21 cellular contexts compared by ENCODE assay signal in genomic region chr5:12162863-12163262, GRCh38.
DNase-seq lines count a peak whose midpoint lies in the region; ATAC-seq, FAIRE-seq and TF ChIP-seq lines count a peak whose summit lies in the region.
"Had no signal": no experiment of that assay in that cellular context is flagged by ENCODE, and none has a peak within 500 bp of the region (broad histone marks: within the 10 kb centered on the region; RNA-seq: fewer than 3 reads in every experiment).

No MANE protein-coding gene starts in this region.

- FAIRE-seq in A549 (lab: Jason Lieb, UNC) = no peak
- FAIRE-seq in H1 (lab: Jason Lieb, UNC) = no peak
- FAIRE-seq: A204.1, D721Med, G401.6, GM12891, GM19239 had no signal

- H3K27me3 Mint-ChIP-seq in natural killer cell treated with Interleukin-12 subunit alpha and Interleukin-12 subunit beta and Interleukin-15 and Interleukin-18, amount 100 ng/mL, for 72 hours = no peaks in the 10 kb centered on the region
- H3K27me3 Mint-ChIP-seq: B cell; CD4-positive, alpha-beta T cell had no signal

- H3K4me3 Mint-ChIP-seq in natural killer cell treated with Interleukin-12 subunit alpha and Interleukin-12 subunit beta and Interleukin-15 and Interleukin-18, amount 100 ng/mL, for 72 hours = no peak overlapping the region
- H3K4me3 Mint-ChIP-seq: B cell; CD4-positive, alpha-beta T cell; CD8-positive, alpha-beta T cell had no signal

- no peak overlapping the region for H3K56ac ChIP-seq in IMR-90 (ENCODE audit: extremely low read depth, insufficient read depth, low read length)
- no peak overlapping the region for H3K56ac ChIP-seq in H1 (replicated peaks; ENCODE audit: insufficient read length, low read depth, low read length)

- no peak overlapping the region for H3K23ac ChIP-seq in IMR-90 (ENCODE audit: low read depth, low read length)
- H3K23ac ChIP-seq in H1 (ENCODE audit: insufficient read length) = no peak overlapping the region

- H3K4me1 Mint-ChIP-seq in natural killer cell treated with Interleukin-12 subunit alpha and Interleukin-12 subunit beta and Interleukin-15 and Interleukin-18, amount 100 ng/mL, for 72 hours (ENCODE audit: low read depth in 2 of 2) = no peaks in the 10 kb centered on the region
- H3K4me1 Mint-ChIP-seq: B cell had no signal

- no peak overlapping the region for H4K8ac ChIP-seq in IMR-90 (ENCODE audit: low read depth in 2 of 2, low read length in 2 of 2)
- no peak overlapping the region for H4K8ac ChIP-seq in H1 (ENCODE audit: extremely low read depth, insufficient read depth, low read length)

- no peaks in the 10 kb centered on the region for H3K79me2 ChIP-seq in H1 (ENCODE audit: control insufficient read depth in 1 of 2, insufficient read depth in 2 of 2, low read length in 2 of 2)

- H3K9me3 Mint-ChIP-seq in natural killer cell treated with Interleukin-12 subunit alpha and Interleukin-12 subunit beta and Interleukin-15 and Interleukin-18, amount 100 ng/mL, for 72 hours = peaks cover 22% of the 10 kb centered on the region

- TF ChIP-seq CTCF in A549 (IDR thresholded peaks at IDR 0.05) (no peak), IMR-90 (conservative IDR thresholded peaks at IDR 0.05; ENCODE audit: low read depth, low read length) (no peak), H1 (IDR thresholded peaks at IDR 0.05; ENCODE audit: control extremely low read depth in 1 of 3, insufficient read depth in 1 of 3, low read depth in 1 of 3, low read length in 3 of 3) (no peak)

- TF ChIP-seq RAD21 in A549 (conservative IDR thresholded peaks at IDR 0.05 in 1 of 2, IDR thresholded peaks at IDR 0.05 in 1 of 2) (no peak), IMR-90 (IDR thresholded peaks at IDR 0.05; ENCODE audit: low read length) (no peak), H1 (IDR thresholded peaks at IDR 0.05 in 1 of 2, conservative IDR thresholded peaks at IDR 0.05 in 1 of 2; ENCODE audit: low read depth in 2 of 2, low read length in 2 of 2) (no peak)

- H2AFZ ChIP-seq in IMR-90 (replicated peaks; ENCODE audit: low read length, poor library complexity) (no peak overlapping the region), H1 (ENCODE audit: low read length) (no peak overlapping the region)

- dilution Hi-C loops in IMR-90 (cut with HindIII; ENCODE audit: low sequenced_read_pairs, unreplicated experiment) = no loop called here

- H4K20me1 ChIP-seq in IMR-90 (ENCODE audit: insufficient read depth, low read length) (no peaks in the 10 kb centered on the region), H1 (replicated peaks in 1 of 2; ENCODE audit: control insufficient read depth in 1 of 2, insufficient read depth in 2 of 2, low read length in 2 of 2) (no peaks in the 10 kb centered on the region)
- H4K20me1 ChIP-seq: BLaER1 treated with 17β-estradiol and CSF1 and Interleukin-3, amounts not matched to agents 10 nM and 100 nM had no signal

- H2BK15ac ChIP-seq in IMR-90 (ENCODE audit: low read depth, low read length) = no peak overlapping the region
- no peak overlapping the region for H2BK15ac ChIP-seq in H1 (ENCODE audit: low read length)

- TF ChIP-seq EP300 in A549 (IDR thresholded peaks at IDR 0.05) (no peak), H1 (IDR thresholded peaks at IDR 0.05; ENCODE audit: borderline replicate concordance in 1 of 2, low read depth in 2 of 2, low read length in 2 of 2) (no peak)

- H2BK20ac ChIP-seq in IMR-90 (ENCODE audit: low read depth, low read length) (no peak overlapping the region), H1 (ENCODE audit: low read length) (no peak overlapping the region)

- H3K14ac ChIP-seq in IMR-90 (replicated peaks; ENCODE audit: low read depth, low read length) (no peak overlapping the region), H1 (ENCODE audit: insufficient read length) (no peak overlapping the region)

- no peaks in the 10 kb centered on the region for H3K23me2 ChIP-seq in H1 (ENCODE audit: low read depth, low read length)

- ATAC-seq in A549 (no peak), IMR-90 (ENCODE audit: low read depth) (no peak)
- no peak for ATAC-seq in natural killer cell treated with Interleukin-12 subunit alpha and Interleukin-12 subunit beta and Interleukin-15 and Interleukin-18, amount 100 ng/mL, for 72 hours
- ATAC-seq: CD8-positive, alpha-beta T cell had no signal

- no peak overlapping the region for H3K9ac ChIP-seq in IMR-90 (ENCODE audit: low read depth, low read length)
- no peak overlapping the region for H3K9ac ChIP-seq in H1 (replicated peaks in 1 of 4; ENCODE audit: extremely low read depth in 1 of 4, low read depth in 3 of 4, low read length in 3 of 4)
- H3K9ac ChIP-seq: BLaER1 treated with 17β-estradiol and CSF1 and Interleukin-3, amounts not matched to agents 10 nM and 100 nM had no signal

- intact Hi-C loops in IMR-90 (cut with micrococcal nuclease) = no loop called here

- H3K36me3 ChIP-seq in IMR-90 (ENCODE audit: control insufficient read depth, insufficient read depth, low read length) (no peaks in the 10 kb centered on the region), H1 (ENCODE audit: control insufficient read depth in 2 of 4, insufficient read depth in 4 of 4, low read length in 3 of 4) (no peaks in the 10 kb centered on the region)
- H3K36me3 ChIP-seq: BLaER1 treated with 17β-estradiol and CSF1 and Interleukin-3, amounts not matched to agents 10 nM and 100 nM had no signal

- no peaks in the 10 kb centered on the region for H3K36me3 Mint-ChIP-seq in natural killer cell treated with Interleukin-12 subunit alpha and Interleukin-12 subunit beta and Interleukin-15 and Interleukin-18, amount 100 ng/mL, for 72 hours
- H3K36me3 Mint-ChIP-seq: CD8-positive, alpha-beta T cell had no signal

- no peaks in the 10 kb centered on the region for H3K79me1 ChIP-seq in IMR-90 (ENCODE audit: low read depth in 1 of 2, low read length in 2 of 2)
- no peaks in the 10 kb centered on the region for H3K79me1 ChIP-seq in H1 (ENCODE audit: low read depth, low read length)

- TF ChIP-seq POLR2A in A549 (IDR thresholded peaks at IDR 0.05; ENCODE audit: low read length) (no peak), IMR-90 (IDR thresholded peaks at IDR 0.05; ENCODE audit: low read depth, low read length) (no peak), H1 (IDR thresholded peaks at IDR 0.05; ENCODE audit: control extremely low read depth in 1 of 2, low read depth in 2 of 2, low read length in 2 of 2) (no peak)

- DNase-seq in A549 (ENCODE audit: low read depth in 1 of 2, low spot score in 1 of 2) (no peak), IMR-90 (no peak), H1 (ENCODE audit: low read depth in 1 of 2, low spot score in 2 of 2) (no peak), NAMALWA (ENCODE audit: low spot score) (no peak)
- no peak for DNase-seq in natural killer cell treated with Interleukin-12 subunit alpha and Interleukin-12 subunit beta and Interleukin-15 and Interleukin-18, amount 100 ng/mL, for 72 hours (ENCODE audit: low spot score)
- DNase-seq: 8988T; AML-193; Caco-2; Calu3; CD4-positive, alpha-beta T cell; CD8-positive, alpha-beta T cell; DMS79 treated with DMSO at 0.1 percent for 48 hours; GF-D8 had no signal

- H3K27me3 ChIP-seq in IMR-90 (ENCODE audit: control insufficient read depth, insufficient read depth, low read length) (no peaks in the 10 kb centered on the region), H1 (replicated peaks in 1 of 4; ENCODE audit: control insufficient read depth in 3 of 4, extremely low read depth in 1 of 4, insufficient read depth in 3 of 4, low read length in 3 of 4) (no peaks in the 10 kb centered on the region)
- H3K27me3 ChIP-seq: BLaER1 treated with 17β-estradiol and CSF1 and Interleukin-3, amounts not matched to agents 10 nM and 100 nM had no signal

- H3K9me3 ChIP-seq in A549 (no peaks in the 10 kb centered on the region; the same call in 2 of the 3 replicates), IMR-90 (ENCODE audit: control insufficient read depth, insufficient read depth, low read length) (peaks cover 2% of the 10 kb centered on the region; the same call in 1 of the 2 replicates), H1 (ENCODE audit: insufficient read depth in 2 of 2, low read depth in 1 of 2, low read length in 1 of 2) (no peaks in the 10 kb centered on the region)
- H3K9me3 ChIP-seq: Caco-2 had no signal

- 3% methylated on average over 2 of the region's 2 CpGs for WGBS in A549 (ENCODE audit: missing lambda C conversion rate)
- 0% methylated on average over 1 of the region's 2 CpGs; no CpG with 5 or more reads in 1 of the 2 experiments for WGBS in IMR-90 (ENCODE audit: extremely low coverage in 2 of 2, insufficient read length in 1 of 2), 2 experiments
- WGBS in H1 (ENCODE audit: extremely low coverage in 1 of 2, insufficient coverage in 1 of 2, insufficient read length in 1 of 2, insufficient replicate concordance in 2 of 2, low coverage in 1 of 2, low lambda C conversion rate in 2 of 2, missing lambda C conversion rate in 1 of 2), 2 experiments = 88% methylated on average over 2 of the region's 2 CpGs; no CpG with 5 or more reads in 1 of the 2 experiments

- POLR2A ChIA-PET in A549 (lab: Yijun Ruan, JAX) = no interaction called here
- POLR2A ChIA-PET in IMR-90 (lab: Charles Lee; ENCODE audit: unreplicated experiment) = no interaction called here
- POLR2A ChIA-PET in H1 (lab: Charles Lee; ENCODE audit: partially characterized antibody) = no interaction called here

- H3K27ac ChIP-seq in A549 = no peak overlapping the region
- no peak overlapping the region for H3K27ac ChIP-seq in IMR-90 (ENCODE audit: insufficient read depth, low read length)
- no peak overlapping the region for H3K27ac ChIP-seq in H1 (ENCODE audit: low read depth, low read length)
- H3K27ac ChIP-seq: BLaER1 treated with 17β-estradiol and CSF1 and Interleukin-3, amounts not matched to agents 10 nM and 100 nM; C4-2B had no signal

- CTCF ChIA-PET in A549 (lab: Yijun Ruan, JAX) = no interaction called here
- CTCF ChIA-PET in IMR-90 (lab: Yijun Ruan, JAX) = no interaction called here
- CTCF ChIA-PET in H1 (lab: Charles Lee; ENCODE audit: partially characterized antibody) = no interaction called here

- no peak overlapping the region for H2AK9ac ChIP-seq in IMR-90 (replicated peaks; ENCODE audit: low read depth, low read length, poor library complexity)

- H2AK5ac ChIP-seq in IMR-90 (ENCODE audit: low read depth, low read length) (no peak overlapping the region), H1 (ENCODE audit: low read depth, low read length) (no peak overlapping the region)

- no peaks in the 10 kb centered on the region for H3K9me1 ChIP-seq in IMR-90 (ENCODE audit: insufficient read depth, low read length)

- H3K18ac ChIP-seq in IMR-90 (ENCODE audit: low read depth, low read length) = no peak overlapping the region
- no peak overlapping the region for H3K18ac ChIP-seq in H1 (ENCODE audit: extremely low read depth, low read length)

- H3K4me3 ChIP-seq in A549 (no peak overlapping the region), IMR-90 (ENCODE audit: insufficient read depth, low read depth, low read length) (no peak overlapping the region), H1 (ENCODE audit: extremely low read depth in 1 of 4, insufficient read depth in 2 of 4, low read depth in 3 of 4, low read length in 4 of 4) (no peak overlapping the region)
- H3K4me3 ChIP-seq: BLaER1 treated with 17β-estradiol and CSF1 and Interleukin-3, amounts not matched to agents 10 nM and 100 nM had no signal

- no peak overlapping the region for H2BK5ac ChIP-seq in IMR-90 (ENCODE audit: low read depth, low read length, poor library complexity, severe bottlenecking)
- H2BK5ac ChIP-seq in H1 (ENCODE audit: low read depth, low read length) = no peak overlapping the region

- no peaks in the 10 kb centered on the region for H3K4me1 ChIP-seq in A549
- no peaks in the 10 kb centered on the region for H3K4me1 ChIP-seq in IMR-90 (ENCODE audit: control insufficient read depth, insufficient read depth, low read length)
- H3K4me1 ChIP-seq in H1 (replicated peaks in 1 of 4; ENCODE audit: control insufficient read depth in 3 of 4, insufficient read depth in 4 of 4, low read length in 3 of 4) = no peaks in the 10 kb centered on the region
- H3K4me1 ChIP-seq: BLaER1 treated with 17β-estradiol and CSF1 and Interleukin-3, amounts not matched to agents 10 nM and 100 nM; Caco-2 had no signal

- no TSS peak for BruUV-seq in IMR-90 (replicated peaks; lab: Mats Ljungman, UMichigan)

- H4K5ac ChIP-seq in IMR-90 (ENCODE audit: low read depth, low read length) (no peak overlapping the region), H1 (ENCODE audit: insufficient read length, low read depth, low read length) (no peak overlapping the region)

- H3K27ac Mint-ChIP-seq in natural killer cell treated with Interleukin-12 subunit alpha and Interleukin-12 subunit beta and Interleukin-15 and Interleukin-18, amount 100 ng/mL, for 72 hours = no peak overlapping the region
- H3K27ac Mint-ChIP-seq: B cell; CD4-positive, alpha-beta T cell; CD8-positive, alpha-beta T cell had no signal

- no peak overlapping the region for H2BK120ac ChIP-seq in IMR-90 (ENCODE audit: low read depth, low read length)
- no peak overlapping the region for H2BK120ac ChIP-seq in H1 (replicated peaks; ENCODE audit: low read depth, low read length)

- no peak overlapping the region for H2BK12ac ChIP-seq in H1 (ENCODE audit: low read depth, low read length)

- H3K4ac ChIP-seq in IMR-90 (ENCODE audit: low read depth, low read length) = no peak overlapping the region
- no peak overlapping the region for H3K4ac ChIP-seq in H1 (replicated peaks; ENCODE audit: insufficient read length, low read depth, low read length)

- in situ Hi-C loops in IMR-90 (cut with MboI; ENCODE audit: low sequenced_read_pairs) = no loop called here

- H3K4me2 ChIP-seq in A549 (no peak overlapping the region), IMR-90 (ENCODE audit: low read depth, low read length) (no peak overlapping the region), H1 (ENCODE audit: insufficient read depth in 1 of 2, low read depth in 2 of 2, low read length in 2 of 2) (no peak overlapping the region)
- H3K4me2 ChIP-seq: BLaER1 treated with 17β-estradiol and CSF1 and Interleukin-3, amounts not matched to agents 10 nM and 100 nM had no signal

- H4K91ac ChIP-seq in IMR-90 (ENCODE audit: insufficient read depth, low read depth, low read length) = no peak overlapping the region
- no peak overlapping the region for H4K91ac ChIP-seq in H1 (replicated peaks; ENCODE audit: insufficient read length, low read length)

Comparison
In these comparisons a context has a peak if more than half of its experiments do, and no peak if none do; other contexts are left out.
1. Of the 18 proteins assayed by ChIP-seq in both H1 and A549: peak only in H1: none; only in A549: none; in both: MAFK; in neither: 17.